1 cellular context compared by ENCODE assay signal in the genomic region with DNA sequence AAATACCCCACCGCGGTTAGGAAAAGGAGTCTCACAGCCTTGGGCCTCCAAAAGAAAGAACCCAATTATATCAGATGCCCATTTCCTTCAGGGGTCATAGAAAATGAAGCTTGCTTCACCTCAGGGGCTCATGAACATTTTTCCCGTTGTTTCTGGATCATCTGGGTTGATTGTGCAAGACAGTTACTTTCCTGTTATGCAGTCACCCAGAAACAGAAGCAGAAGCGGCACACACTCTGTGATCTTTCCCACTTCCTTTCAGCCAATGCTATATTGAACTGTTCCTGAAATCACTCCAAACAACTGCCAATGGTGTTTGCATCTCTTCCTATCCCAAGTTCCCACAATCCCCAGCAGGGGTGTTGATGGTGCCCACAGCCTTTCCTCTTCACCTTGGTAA.
TF ChIP-seq lines count a peak whose summit lies in the region.

No MANE protein-coding gene starts in this region.

TF ChIP-seq in SK-N-SH, 30 proteins besides CTCF, POLR2A, EP300 and RAD21:
- TF ChIP-seq, protein P1, sequence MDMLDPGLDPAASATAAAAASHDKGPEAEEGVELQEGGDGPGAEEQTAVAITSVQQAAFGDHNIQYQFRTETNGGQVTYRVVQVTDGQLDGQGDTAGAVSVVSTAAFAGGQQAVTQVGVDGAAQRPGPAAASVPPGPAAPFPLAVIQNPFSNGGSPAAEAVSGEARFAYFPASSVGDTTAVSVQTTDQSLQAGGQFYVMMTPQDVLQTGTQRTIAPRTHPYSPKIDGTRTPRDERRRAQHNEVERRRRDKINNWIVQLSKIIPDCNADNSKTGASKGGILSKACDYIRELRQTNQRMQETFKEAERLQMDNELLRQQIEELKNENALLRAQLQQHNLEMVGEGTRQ (IDR thresholded peaks at IDR 0.05; ENCODE audit: borderline replicate concordance, low read depth, low read length) = no peak
- TF ChIP-seq, protein P2, sequence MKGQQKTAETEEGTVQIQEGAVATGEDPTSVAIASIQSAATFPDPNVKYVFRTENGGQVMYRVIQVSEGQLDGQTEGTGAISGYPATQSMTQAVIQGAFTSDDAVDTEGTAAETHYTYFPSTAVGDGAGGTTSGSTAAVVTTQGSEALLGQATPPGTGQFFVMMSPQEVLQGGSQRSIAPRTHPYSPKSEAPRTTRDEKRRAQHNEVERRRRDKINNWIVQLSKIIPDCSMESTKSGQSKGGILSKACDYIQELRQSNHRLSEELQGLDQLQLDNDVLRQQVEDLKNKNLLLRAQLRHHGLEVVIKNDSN (IDR thresholded peaks at IDR 0.05; ENCODE audit: borderline replicate concordance, low read depth) = no peak
- no peak for TF ChIP-seq FOSL2 (IDR thresholded peaks at IDR 0.05; ENCODE audit: borderline replicate concordance, low read depth)
- no peak for TF ChIP-seq NRF1 (IDR thresholded peaks at IDR 0.05; ENCODE audit: low read depth, low read length)
